1 cellular context compared by ENCODE assay signal in the genomic region with DNA sequence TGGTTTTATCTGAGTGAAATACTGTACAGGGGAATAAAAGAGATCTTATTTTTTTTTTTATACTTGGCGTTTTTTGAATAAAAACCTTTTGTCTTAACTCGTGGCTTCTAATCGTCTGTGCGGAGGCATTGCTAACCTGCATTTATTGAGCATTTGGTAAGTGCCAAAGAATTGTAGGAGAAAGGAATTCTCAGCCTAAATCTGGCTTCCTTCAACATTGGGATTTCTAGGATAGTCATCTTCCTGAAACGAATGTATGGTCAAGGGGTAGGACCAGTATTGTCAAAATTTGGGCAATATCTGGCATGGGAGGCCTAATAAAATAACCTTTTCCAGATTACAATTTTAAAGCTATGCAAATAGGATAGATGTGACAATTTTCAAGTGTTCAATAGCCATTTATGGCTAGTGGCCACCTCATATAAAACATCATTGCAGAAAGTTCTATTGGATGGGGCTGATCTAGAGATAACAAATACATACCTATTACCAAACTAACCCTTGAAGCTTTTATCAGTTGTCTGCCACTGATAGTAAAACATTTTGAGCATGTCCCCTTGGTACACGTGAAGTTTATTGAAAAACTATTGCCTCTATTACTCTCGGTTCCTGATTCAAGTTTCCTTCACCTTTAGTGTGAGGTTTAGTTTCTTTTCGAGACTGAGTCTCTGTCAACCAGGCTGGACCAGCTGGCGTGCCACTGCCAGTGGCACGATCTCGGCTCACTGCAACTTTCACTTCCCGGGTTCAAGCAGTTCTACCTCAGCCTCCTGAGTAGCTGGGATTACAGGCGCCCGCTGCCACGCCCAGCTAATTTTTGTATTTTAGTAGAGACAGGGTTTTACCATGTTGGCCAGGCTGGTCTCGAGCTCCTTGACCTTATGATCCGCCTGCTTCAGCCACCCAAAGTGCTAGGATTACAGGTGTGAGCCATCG.
TF ChIP-seq lines count a peak whose summit lies in the region.

No MANE protein-coding gene starts in this region.

TF ChIP-seq in HepG2, 621 proteins besides CTCF, POLR2A, EP300 and RAD21 (continues in another document):
- TF ChIP-seq ZNF891 (CRISPR knock-in tag; IDR thresholded peaks at IDR 0.05) (no peak), MAFG (CRISPR knock-in tag; IDR thresholded peaks at IDR 0.05) (no peak), RELA (CRISPR knock-in tag; IDR thresholded peaks at IDR 0.05) (no peak), PHF21A (CRISPR knock-in tag; IDR thresholded peaks at IDR 0.05) (no peak), SYNCRIP (IDR thresholded peaks at IDR 0.05; ENCODE audit: insufficient read depth, low read depth, low read length) (no peak), CENPX (CRISPR knock-in tag; IDR thresholded peaks at IDR 0.05) (no peak), CHCHD3 (CRISPR knock-in tag; IDR thresholded peaks at IDR 0.05) (no peak), SAFB2 (CRISPR knock-in tag; IDR thresholded peaks at IDR 0.05; ENCODE audit: borderline replicate concordance, low read depth) (no peak), ZNF331 (CRISPR knock-in tag; IDR thresholded peaks at IDR 0.05) (no peak), HHEX (CRISPR knock-in tag; IDR thresholded peaks at IDR 0.05) (no peak), SSRP1 (CRISPR knock-in tag; IDR thresholded peaks at IDR 0.05) (peak; percentile 98), ZNF12 (CRISPR knock-in tag; IDR thresholded peaks at IDR 0.05) (no peak), ZC3H13 (CRISPR knock-in tag; IDR thresholded peaks at IDR 0.05) (peak; percentile 81; the same call in 1 of the 2 replicates), ZNF441 (CRISPR knock-in tag; IDR thresholded peaks at IDR 0.05; ENCODE audit: borderline replicate concordance) (no peak), ZNF605 (CRISPR knock-in tag; IDR thresholded peaks at IDR 0.05) (0 out of 2 replicates have a peak, but pooled peaks have one; percentile 1), ZC3H4 (CRISPR knock-in tag; IDR thresholded peaks at IDR 0.05; ENCODE audit: borderline replicate concordance) (0 out of 2 replicates have a peak, but pooled peaks have one; percentile 60), SMARCE1 (IDR thresholded peaks at IDR 0.05; ENCODE audit: borderline replicate concordance) (no peak)
- TF ChIP-seq, protein P1, sequence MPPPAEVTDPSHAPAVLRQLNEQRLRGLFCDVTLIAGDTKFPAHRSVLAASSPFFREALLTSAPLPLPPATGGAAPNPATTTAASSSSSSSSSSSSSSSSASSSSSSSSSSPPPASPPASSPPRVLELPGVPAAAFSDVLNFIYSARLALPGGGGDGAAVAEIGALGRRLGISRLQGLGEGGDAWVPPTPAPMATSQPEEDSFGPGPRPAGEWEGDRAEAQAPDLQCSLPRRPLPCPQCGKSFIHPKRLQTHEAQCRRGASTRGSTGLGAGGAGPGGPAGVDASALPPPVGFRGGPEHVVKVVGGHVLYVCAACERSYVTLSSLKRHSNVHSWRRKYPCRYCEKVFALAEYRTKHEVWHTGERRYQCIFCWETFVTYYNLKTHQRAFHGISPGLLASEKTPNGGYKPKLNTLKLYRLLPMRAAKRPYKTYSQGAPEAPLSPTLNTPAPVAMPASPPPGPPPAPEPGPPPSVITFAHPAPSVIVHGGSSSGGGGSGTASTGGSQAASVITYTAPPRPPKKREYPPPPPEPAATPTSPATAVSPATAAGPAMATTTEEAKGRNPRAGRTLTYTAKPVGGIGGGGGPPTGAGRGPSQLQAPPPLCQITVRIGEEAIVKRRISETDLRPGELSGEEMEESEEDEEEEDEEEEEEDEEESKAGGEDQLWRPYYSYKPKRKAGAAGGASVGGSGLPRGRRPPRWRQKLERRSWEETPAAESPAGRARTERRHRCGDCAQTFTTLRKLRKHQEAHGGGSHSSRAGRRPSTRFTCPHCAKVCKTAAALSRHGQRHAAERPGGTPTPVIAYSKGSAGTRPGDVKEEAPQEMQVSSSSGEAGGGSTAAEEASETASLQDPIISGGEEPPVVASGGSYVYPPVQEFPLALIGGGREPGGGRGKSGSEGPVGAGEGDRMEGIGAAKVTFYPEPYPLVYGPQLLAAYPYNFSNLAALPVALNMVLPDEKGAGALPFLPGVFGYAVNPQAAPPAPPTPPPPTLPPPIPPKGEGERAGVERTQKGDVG (CRISPR knock-in tag; IDR thresholded peaks at IDR 0.05; ENCODE audit: borderline replicate concordance) = no peak
- TF ChIP-seq, protein P2, sequence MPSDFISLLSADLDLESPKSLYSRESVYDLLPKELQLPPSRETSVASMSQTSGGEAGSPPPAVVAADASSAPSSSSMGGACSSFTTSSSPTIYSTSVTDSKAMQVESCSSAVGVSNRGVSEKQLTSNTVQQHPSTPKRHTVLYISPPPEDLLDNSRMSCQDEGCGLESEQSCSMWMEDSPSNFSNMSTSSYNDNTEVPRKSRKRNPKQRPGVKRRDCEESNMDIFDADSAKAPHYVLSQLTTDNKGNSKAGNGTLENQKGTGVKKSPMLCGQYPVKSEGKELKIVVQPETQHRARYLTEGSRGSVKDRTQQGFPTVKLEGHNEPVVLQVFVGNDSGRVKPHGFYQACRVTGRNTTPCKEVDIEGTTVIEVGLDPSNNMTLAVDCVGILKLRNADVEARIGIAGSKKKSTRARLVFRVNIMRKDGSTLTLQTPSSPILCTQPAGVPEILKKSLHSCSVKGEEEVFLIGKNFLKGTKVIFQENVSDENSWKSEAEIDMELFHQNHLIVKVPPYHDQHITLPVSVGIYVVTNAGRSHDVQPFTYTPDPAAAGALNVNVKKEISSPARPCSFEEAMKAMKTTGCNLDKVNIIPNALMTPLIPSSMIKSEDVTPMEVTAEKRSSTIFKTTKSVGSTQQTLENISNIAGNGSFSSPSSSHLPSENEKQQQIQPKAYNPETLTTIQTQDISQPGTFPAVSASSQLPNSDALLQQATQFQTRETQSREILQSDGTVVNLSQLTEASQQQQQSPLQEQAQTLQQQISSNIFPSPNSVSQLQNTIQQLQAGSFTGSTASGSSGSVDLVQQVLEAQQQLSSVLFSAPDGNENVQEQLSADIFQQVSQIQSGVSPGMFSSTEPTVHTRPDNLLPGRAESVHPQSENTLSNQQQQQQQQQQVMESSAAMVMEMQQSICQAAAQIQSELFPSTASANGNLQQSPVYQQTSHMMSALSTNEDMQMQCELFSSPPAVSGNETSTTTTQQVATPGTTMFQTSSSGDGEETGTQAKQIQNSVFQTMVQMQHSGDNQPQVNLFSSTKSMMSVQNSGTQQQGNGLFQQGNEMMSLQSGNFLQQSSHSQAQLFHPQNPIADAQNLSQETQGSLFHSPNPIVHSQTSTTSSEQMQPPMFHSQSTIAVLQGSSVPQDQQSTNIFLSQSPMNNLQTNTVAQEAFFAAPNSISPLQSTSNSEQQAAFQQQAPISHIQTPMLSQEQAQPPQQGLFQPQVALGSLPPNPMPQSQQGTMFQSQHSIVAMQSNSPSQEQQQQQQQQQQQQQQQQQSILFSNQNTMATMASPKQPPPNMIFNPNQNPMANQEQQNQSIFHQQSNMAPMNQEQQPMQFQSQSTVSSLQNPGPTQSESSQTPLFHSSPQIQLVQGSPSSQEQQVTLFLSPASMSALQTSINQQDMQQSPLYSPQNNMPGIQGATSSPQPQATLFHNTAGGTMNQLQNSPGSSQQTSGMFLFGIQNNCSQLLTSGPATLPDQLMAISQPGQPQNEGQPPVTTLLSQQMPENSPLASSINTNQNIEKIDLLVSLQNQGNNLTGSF (CRISPR knock-in tag; IDR thresholded peaks at IDR 0.05) = no peak
- TF ChIP-seq, protein P3, sequence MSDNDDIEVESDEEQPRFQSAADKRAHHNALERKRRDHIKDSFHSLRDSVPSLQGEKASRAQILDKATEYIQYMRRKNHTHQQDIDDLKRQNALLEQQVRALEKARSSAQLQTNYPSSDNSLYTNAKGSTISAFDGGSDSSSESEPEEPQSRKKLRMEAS (IDR thresholded peaks at IDR 0.05) = 0 out of 2 replicates have a peak, but pooled peaks have one; percentile 10
- TF ChIP-seq, protein P4, sequence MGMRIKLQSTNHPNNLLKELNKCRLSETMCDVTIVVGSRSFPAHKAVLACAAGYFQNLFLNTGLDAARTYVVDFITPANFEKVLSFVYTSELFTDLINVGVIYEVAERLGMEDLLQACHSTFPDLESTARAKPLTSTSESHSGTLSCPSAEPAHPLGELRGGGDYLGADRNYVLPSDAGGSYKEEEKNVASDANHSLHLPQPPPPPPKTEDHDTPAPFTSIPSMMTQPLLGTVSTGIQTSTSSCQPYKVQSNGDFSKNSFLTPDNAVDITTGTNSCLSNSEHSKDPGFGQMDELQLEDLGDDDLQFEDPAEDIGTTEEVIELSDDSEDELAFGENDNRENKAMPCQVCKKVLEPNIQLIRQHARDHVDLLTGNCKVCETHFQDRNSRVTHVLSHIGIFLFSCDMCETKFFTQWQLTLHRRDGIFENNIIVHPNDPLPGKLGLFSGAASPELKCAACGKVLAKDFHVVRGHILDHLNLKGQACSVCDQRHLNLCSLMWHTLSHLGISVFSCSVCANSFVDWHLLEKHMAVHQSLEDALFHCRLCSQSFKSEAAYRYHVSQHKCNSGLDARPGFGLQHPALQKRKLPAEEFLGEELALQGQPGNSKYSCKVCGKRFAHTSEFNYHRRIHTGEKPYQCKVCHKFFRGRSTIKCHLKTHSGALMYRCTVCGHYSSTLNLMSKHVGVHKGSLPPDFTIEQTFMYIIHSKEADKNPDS (CRISPR knock-in tag; IDR thresholded peaks at IDR 0.05) = no peak
- TF ChIP-seq, protein P5, sequence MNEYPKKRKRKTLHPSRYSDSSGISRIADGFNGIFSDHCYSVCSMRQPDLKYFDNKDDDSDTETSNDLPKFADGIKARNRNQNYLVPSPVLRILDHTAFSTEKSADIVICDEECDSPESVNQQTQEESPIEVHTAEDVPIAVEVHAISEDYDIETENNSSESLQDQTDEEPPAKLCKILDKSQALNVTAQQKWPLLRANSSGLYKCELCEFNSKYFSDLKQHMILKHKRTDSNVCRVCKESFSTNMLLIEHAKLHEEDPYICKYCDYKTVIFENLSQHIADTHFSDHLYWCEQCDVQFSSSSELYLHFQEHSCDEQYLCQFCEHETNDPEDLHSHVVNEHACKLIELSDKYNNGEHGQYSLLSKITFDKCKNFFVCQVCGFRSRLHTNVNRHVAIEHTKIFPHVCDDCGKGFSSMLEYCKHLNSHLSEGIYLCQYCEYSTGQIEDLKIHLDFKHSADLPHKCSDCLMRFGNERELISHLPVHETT (CRISPR knock-in tag; conservative IDR thresholded peaks at IDR 0.05) = no peak
- TF ChIP-seq, protein P6, sequence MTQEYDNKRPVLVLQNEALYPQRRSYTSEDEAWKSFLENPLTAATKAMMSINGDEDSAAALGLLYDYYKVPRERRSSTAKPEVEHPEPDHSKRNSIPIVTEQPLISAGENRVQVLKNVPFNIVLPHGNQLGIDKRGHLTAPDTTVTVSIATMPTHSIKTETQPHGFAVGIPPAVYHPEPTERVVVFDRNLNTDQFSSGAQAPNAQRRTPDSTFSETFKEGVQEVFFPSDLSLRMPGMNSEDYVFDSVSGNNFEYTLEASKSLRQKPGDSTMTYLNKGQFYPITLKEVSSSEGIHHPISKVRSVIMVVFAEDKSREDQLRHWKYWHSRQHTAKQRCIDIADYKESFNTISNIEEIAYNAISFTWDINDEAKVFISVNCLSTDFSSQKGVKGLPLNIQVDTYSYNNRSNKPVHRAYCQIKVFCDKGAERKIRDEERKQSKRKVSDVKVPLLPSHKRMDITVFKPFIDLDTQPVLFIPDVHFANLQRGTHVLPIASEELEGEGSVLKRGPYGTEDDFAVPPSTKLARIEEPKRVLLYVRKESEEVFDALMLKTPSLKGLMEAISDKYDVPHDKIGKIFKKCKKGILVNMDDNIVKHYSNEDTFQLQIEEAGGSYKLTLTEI (CRISPR knock-in tag; conservative IDR thresholded peaks at IDR 0.05) = no peak
- TF ChIP-seq, protein P7, sequence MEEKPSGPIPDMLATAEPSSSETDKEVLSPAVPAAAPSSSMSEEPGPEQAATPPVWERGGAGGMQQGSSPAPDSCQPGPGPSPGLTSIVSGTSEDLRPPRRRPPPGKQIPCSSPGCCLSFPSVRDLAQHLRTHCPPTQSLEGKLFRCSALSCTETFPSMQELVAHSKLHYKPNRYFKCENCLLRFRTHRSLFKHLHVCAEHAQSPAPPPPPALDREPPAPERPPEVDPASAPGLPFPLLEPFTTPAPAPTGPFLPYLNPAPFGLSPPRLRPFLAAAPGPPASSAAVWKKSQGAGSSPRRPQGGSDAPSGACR (CRISPR knock-in tag; IDR thresholded peaks at IDR 0.05) = peak; percentile 48; the same call in 1 of the 2 replicates
- TF ChIP-seq, protein P8, sequence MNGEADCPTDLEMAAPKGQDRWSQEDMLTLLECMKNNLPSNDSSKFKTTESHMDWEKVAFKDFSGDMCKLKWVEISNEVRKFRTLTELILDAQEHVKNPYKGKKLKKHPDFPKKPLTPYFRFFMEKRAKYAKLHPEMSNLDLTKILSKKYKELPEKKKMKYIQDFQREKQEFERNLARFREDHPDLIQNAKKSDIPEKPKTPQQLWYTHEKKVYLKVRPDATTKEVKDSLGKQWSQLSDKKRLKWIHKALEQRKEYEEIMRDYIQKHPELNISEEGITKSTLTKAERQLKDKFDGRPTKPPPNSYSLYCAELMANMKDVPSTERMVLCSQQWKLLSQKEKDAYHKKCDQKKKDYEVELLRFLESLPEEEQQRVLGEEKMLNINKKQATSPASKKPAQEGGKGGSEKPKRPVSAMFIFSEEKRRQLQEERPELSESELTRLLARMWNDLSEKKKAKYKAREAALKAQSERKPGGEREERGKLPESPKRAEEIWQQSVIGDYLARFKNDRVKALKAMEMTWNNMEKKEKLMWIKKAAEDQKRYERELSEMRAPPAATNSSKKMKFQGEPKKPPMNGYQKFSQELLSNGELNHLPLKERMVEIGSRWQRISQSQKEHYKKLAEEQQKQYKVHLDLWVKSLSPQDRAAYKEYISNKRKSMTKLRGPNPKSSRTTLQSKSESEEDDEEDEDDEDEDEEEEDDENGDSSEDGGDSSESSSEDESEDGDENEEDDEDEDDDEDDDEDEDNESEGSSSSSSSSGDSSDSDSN (CRISPR knock-in tag; IDR thresholded peaks at IDR 0.05) = peak; percentile 23; the same call in 1 of the 2 replicates
- TF ChIP-seq, protein P9, sequence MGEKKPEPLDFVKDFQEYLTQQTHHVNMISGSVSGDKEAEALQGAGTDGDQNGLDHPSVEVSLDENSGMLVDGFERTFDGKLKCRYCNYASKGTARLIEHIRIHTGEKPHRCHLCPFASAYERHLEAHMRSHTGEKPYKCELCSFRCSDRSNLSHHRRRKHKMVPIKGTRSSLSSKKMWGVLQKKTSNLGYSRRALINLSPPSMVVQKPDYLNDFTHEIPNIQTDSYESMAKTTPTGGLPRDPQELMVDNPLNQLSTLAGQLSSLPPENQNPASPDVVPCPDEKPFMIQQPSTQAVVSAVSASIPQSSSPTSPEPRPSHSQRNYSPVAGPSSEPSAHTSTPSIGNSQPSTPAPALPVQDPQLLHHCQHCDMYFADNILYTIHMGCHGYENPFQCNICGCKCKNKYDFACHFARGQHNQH (CRISPR knock-in tag; IDR thresholded peaks at IDR 0.05) = peak; percentile 59; the same call in 1 of the 2 replicates
- TF ChIP-seq, protein P10, sequence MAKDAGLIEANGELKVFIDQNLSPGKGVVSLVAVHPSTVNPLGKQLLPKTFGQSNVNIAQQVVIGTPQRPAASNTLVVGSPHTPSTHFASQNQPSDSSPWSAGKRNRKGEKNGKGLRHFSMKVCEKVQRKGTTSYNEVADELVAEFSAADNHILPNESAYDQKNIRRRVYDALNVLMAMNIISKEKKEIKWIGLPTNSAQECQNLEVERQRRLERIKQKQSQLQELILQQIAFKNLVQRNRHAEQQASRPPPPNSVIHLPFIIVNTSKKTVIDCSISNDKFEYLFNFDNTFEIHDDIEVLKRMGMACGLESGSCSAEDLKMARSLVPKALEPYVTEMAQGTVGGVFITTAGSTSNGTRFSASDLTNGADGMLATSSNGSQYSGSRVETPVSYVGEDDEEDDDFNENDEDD (CRISPR knock-in tag; IDR thresholded peaks at IDR 0.05; ENCODE audit: borderline replicate concordance) = no peak
